In the genomic region with DNA sequence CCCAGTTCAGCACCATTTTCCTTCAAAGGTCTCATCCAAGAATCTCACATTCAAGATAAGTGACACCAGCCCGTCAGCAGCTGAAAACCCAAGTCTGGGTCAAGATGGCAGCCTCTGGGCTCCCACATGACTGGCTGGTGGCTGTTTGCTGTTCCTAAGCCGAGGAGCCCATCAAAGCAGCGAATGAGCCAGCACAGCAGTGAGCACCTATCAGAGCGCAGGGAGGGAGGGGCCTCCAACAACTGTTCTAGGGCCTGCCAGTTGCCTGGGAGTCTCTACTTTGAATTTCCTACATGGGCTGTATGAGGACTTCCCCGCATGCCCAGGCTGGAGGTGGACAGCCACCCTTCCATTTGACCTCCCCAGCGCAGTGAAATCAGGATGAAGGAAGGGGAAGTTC, we compare ENCODE assay signal across 22 cellular contexts.
"Had no signal": no experiment of that assay in that cellular context is flagged by ENCODE, and none has a peak within 500 bp of the region (broad histone marks: within the 10 kb centered on the region; RNA-seq: fewer than 3 reads in every experiment).

No MANE protein-coding gene starts in this region.

- ATAC-seq: activated CD4-positive, alpha-beta T cell treated with anti-CD3 and anti-CD28 coated beads for 36 hours; activated CD4-positive, CD25-positive, alpha-beta regulatory T cell treated with anti-CD3 and anti-CD28 coated beads, Interleukin-2, amount 50 U/mL, for 24 hours; Panc1 had no signal

- H3K9me3 Mint-ChIP-seq: activated CD4-positive, alpha-beta memory T cell treated with anti-CD3 and anti-CD28 coated beads, Interleukin-2, amount 10 ng/mL, durations not matched to agents 7 days and 5 days; activated naive CD4-positive, alpha-beta T cell treated with anti-CD3 and anti-CD28 coated beads, Interleukin-2, amount 50 U/mL, for 24 hours; activated naive CD8-positive, alpha-beta T cell treated with anti-CD3 and anti-CD28 coated beads, Interleukin-2, amount 10 ng/mL, durations not matched to agents 7 days and 5 days; activated T-cell treated with anti-CD3 and anti-CD28 coated beads, Interleukin-2, amount 50 U/mL, for 24 hours; activated T-helper 2 cell treated with anti-CD3 and anti-CD28 coated beads, Interferon-gamma antibody, Interleukin-2, Interleukin-4, amounts not matched to agents 10 μg/mL and 5 μg/mL and 100 μg/mL, durations not matched to agents 14 hours and 24 hours and 36 hours had no signal

- H3K27me3 Mint-ChIP-seq: activated CD4-positive, alpha-beta memory T cell treated with anti-CD3 and anti-CD28 coated beads, Interleukin-2, amount 10 ng/mL, durations not matched to agents 7 days and 5 days; activated CD4-positive, alpha-beta T cell treated with anti-CD3 and anti-CD28 coated beads for 36 hours; activated naive CD4-positive, alpha-beta T cell treated with anti-CD3 and anti-CD28 coated beads, Interleukin-2, amount 50 U/mL, for 24 hours; activated naive CD8-positive, alpha-beta T cell treated with anti-CD3 and anti-CD28 coated beads, Interleukin-2, amount 10 ng/mL, durations not matched to agents 7 days and 5 days; activated T-cell treated with anti-CD3 and anti-CD28 coated beads, Interleukin-2, amount 50 U/mL, for 24 hours had no signal

- H3K27ac Mint-ChIP-seq: activated CD4-positive, alpha-beta memory T cell treated with anti-CD3 and anti-CD28 coated beads, Interleukin-2, amount 10 ng/mL, durations not matched to agents 7 days and 5 days; activated CD4-positive, alpha-beta T cell treated with anti-CD3 and anti-CD28 coated beads for 36 hours; activated naive CD4-positive, alpha-beta T cell treated with anti-CD3 and anti-CD28 coated beads, Interleukin-2, amount 50 U/mL, for 24 hours; activated naive CD8-positive, alpha-beta T cell treated with anti-CD3 and anti-CD28 coated beads, Interleukin-2, amount 10 ng/mL, durations not matched to agents 7 days and 5 days; activated T-cell treated with anti-CD3 and anti-CD28 coated beads, Interleukin-2, amount 50 U/mL, for 24 hours; activated T-helper 2 cell treated with anti-CD3 and anti-CD28 coated beads, Interferon-gamma antibody, Interleukin-2, Interleukin-4, amounts not matched to agents 10 μg/mL and 5 μg/mL and 100 μg/mL, durations not matched to agents 14 hours and 24 hours and 36 hours had no signal

- DNase-seq: activated CD4-positive, alpha-beta memory T cell treated with anti-CD3 and anti-CD28 coated beads, Interleukin-2, amount 10 ng/mL, durations not matched to agents 7 days and 5 days; activated CD4-positive, alpha-beta T cell treated with anti-CD3 and anti-CD28 coated beads for 36 hours; activated CD4-positive, alpha-beta T cell treated with anti-CD3 and anti-CD28 coated beads, Interleukin-2, amount 50 U/mL, for 1 hour; activated gamma-delta T cell; activated naive CD4-positive, alpha-beta T cell treated with Interleukin-2 at 50 U/mL for 16 hours; activated naive CD8-positive, alpha-beta T cell treated with anti-CD3 and anti-CD28 coated beads, Interleukin-2, amount 10 ng/mL, durations not matched to agents 7 days and 5 days; activated T-cell treated with anti-CD3 and anti-CD28 coated beads, Interleukin-2, amount 50 U/mL, for 24 hours; amygdala; cerebellar nuclear complex; NCI-H1092 treated with DMSO at 0.1 percent for 48 hours; NCI-H1417; NCI-H1694; NCI-H2029; NCI-H345; NCI-H524 treated with DMSO at 0.1 percent for 48 hours; SHP77; SJCRH30; T1000 had no signal

- H3K4me3 Mint-ChIP-seq: activated CD4-positive, alpha-beta memory T cell treated with anti-CD3 and anti-CD28 coated beads, Interleukin-2, amount 10 ng/mL, durations not matched to agents 7 days and 5 days; activated CD4-positive, alpha-beta T cell treated with anti-CD3 and anti-CD28 coated beads for 36 hours; activated naive CD4-positive, alpha-beta T cell treated with anti-CD3 and anti-CD28 coated beads, Interleukin-2, amount 50 U/mL, for 24 hours; activated naive CD8-positive, alpha-beta T cell treated with anti-CD3 and anti-CD28 coated beads, Interleukin-2, amount 10 ng/mL, durations not matched to agents 7 days and 5 days; activated T-cell treated with anti-CD3 and anti-CD28 coated beads, Interleukin-2, amount 50 U/mL, for 24 hours had no signal

- H3K4me1 Mint-ChIP-seq: activated CD4-positive, alpha-beta T cell treated with anti-CD3 and anti-CD28 coated beads for 36 hours; activated naive CD4-positive, alpha-beta T cell treated with anti-CD3 and anti-CD28 coated beads, Interleukin-2, amount 50 U/mL, for 24 hours; activated naive CD8-positive, alpha-beta T cell treated with anti-CD3 and anti-CD28 coated beads, Interleukin-2, amount 10 ng/mL, durations not matched to agents 7 days and 5 days had no signal
